Comparison of ENCODE assay signal across 8 cellular contexts in genomic region chr1:234477373-234478151, GRCh38. TPM values are rescaled to one million over a fixed set of nuclear protein-coding genes. Genes with fewer than 3 reads are reported as not detected.
DNase-seq lines count a peak whose midpoint lies in the region; ATAC-seq, FAIRE-seq and TF ChIP-seq lines count a peak whose summit lies in the region.

No MANE protein-coding gene starts in this region.

- peak overlapping the region; percentile 90 for H3K4me3 Mint-ChIP-seq in CD4-positive, alpha-beta T cell
- H3K4me3 Mint-ChIP-seq in endothelial cell (ENCODE audit: unreplicated experiment): peak overlapping the region; percentile 89

- no peaks in the 10 kb centered on the region for H4K20me1 ChIP-seq in OCI-LY1 (ENCODE audit: insufficient read depth, low read length)

- CTCF ChIA-PET in CD4-positive, alpha-beta T cell (lab: Charles Lee): interaction anchor here (0.6 to 2.0 kb wide), 4 partner anchors 9 to 167 kb away, joined by 3 to 8 read pairs (median 4); no protein-coding TSS in a partner anchor

- H3K4me3 ChIP-seq in OCI-LY1 (ENCODE audit: low read depth, low read length, poor library complexity, severe bottlenecking) (peak overlapping the region; percentile 79), neutrophil (ENCODE audit: low read depth in 1 of 2, low read length in 1 of 2) (peak overlapping the region; percentile 60 to 69)

- no peak for TF ChIP-seq CTCF in CD4-positive, alpha-beta T cell (IDR thresholded peaks at IDR 0.05)
- TF ChIP-seq CTCF in OCI-LY1 (IDR thresholded peaks at IDR 0.05; ENCODE audit: low read length) (no peak), endothelial cell (IDR thresholded peaks at IDR 0.05; ENCODE audit: unreplicated experiment) (no peak), neutrophil (IDR thresholded peaks at IDR 0.05) (no peak)

- H2AFZ ChIP-seq in OCI-LY1 (ENCODE audit: low read length): no peak overlapping the region

- no peak for DNase-seq in CD4-positive, alpha-beta T cell
- DNase-seq in endothelial cell (ENCODE audit: low spot score) (no peak), GM12891 (ENCODE audit: insufficient read length, low spot score) (no peak)
- no peak for DNase-seq in activated CD4-positive, CD25-positive, alpha-beta regulatory T cell treated with anti-CD3 and anti-CD28 coated beads, Interleukin-2, amount 50 U/mL, for 72 hours

- 0 out of 2 replicates have a peak, but pooled peaks cover 6% of the 10 kb centered on the region for H3F3A ChIP-seq in OCI-LY1 (ENCODE audit: insufficient read depth, low read length)

- intact Hi-C loops in CD4-positive, alpha-beta T cell (cut with DNase I, micrococcal nuclease): loop anchor here (5.0 to 10.0 kb wide), 3 partner anchors 103 to 1017 kb away; partner anchors contain the start of genes COA6 (in 2 of the 2) and IRF2BP2 (in 1 of the 2)

- no peak for TF ChIP-seq POLR2A in GM12891 (IDR thresholded peaks at IDR 0.05; ENCODE audit: low read depth, low read length)

- no peaks in the 10 kb centered on the region for H3K36me3 Mint-ChIP-seq in CD4-positive, alpha-beta T cell (ENCODE audit: low read depth)
- H3K36me3 Mint-ChIP-seq in endothelial cell (ENCODE audit: low read depth, unreplicated experiment): peaks cover 6% of the 10 kb centered on the region

- no peak for ATAC-seq in CD4-positive, alpha-beta T cell (ENCODE audit: poor library complexity)
- ATAC-seq in GM18909 (IDR thresholded peaks at IDR 0.05; ENCODE audit: poor library complexity, unreplicated experiment) (no peak), HG03342 (IDR thresholded peaks at IDR 0.05; ENCODE audit: unreplicated experiment) (no peak)

- no peaks in the 10 kb centered on the region for H3K9me3 Mint-ChIP-seq in CD4-positive, alpha-beta T cell
- H3K9me3 Mint-ChIP-seq in endothelial cell (ENCODE audit: unreplicated experiment): no peaks in the 10 kb centered on the region

- no peaks in the 10 kb centered on the region for H3K9me3 ChIP-seq in CD4-positive, alpha-beta T cell (ENCODE audit: control insufficient read depth, low read length)
- H3K9me3 ChIP-seq in OCI-LY1 (ENCODE audit: low read length): no peaks in the 10 kb centered on the region
- no peaks in the 10 kb centered on the region for H3K9me3 ChIP-seq in neutrophil

- no peaks in the 10 kb centered on the region for H3K9me2 ChIP-seq in OCI-LY1 (ENCODE audit: low read depth, low read length)

- peak overlapping the region; percentile 83 for H3K4me2 ChIP-seq in OCI-LY1 (ENCODE audit: low read length)

- peaks cover 9% of the 10 kb centered on the region for H3K79me2 ChIP-seq in OCI-LY1 (ENCODE audit: insufficient read depth, low read length)

- no peak for FAIRE-seq in GM12891 (lab: Jason Lieb, UNC)

- peak overlapping the region; percentile 92 for H3K27ac Mint-ChIP-seq in CD4-positive, alpha-beta T cell
- peak overlapping the region; percentile 25 for H3K27ac Mint-ChIP-seq in endothelial cell (ENCODE audit: unreplicated experiment)

- no peaks in the 10 kb centered on the region for H3K27me3 ChIP-seq in CD4-positive, alpha-beta T cell (ENCODE audit: control insufficient read depth, insufficient read depth, low read length)
- H3K27me3 ChIP-seq in OCI-LY1 (ENCODE audit: insufficient read depth, low read length) (no peaks in the 10 kb centered on the region), neutrophil (peaks cover 14% of the 10 kb centered on the region)

- POLR2A ChIA-PET in CD4-positive, alpha-beta T cell (lab: Charles Lee): interaction anchor here (0.6 to 3.2 kb wide), 20 partner anchors 8 to 1439 kb away, joined by 3 to 43 read pairs (median 5); partner anchors contain the start of genes B3GALNT2, COA6, IRF2BP2 and RBM34

- H3K4me1 ChIP-seq in OCI-LY1 (ENCODE audit: insufficient read depth, low read length, severe bottlenecking) (peaks cover 54% of the 10 kb centered on the region), neutrophil (ENCODE audit: control insufficient read depth in 1 of 2, insufficient read depth in 1 of 2, low read depth in 1 of 2, low read length in 1 of 2) (peaks cover 36 to 41% of the 10 kb centered on the region in 2 experiments)

- H3K27me3 Mint-ChIP-seq in CD4-positive, alpha-beta T cell: no peaks in the 10 kb centered on the region
- peaks cover 2% of the 10 kb centered on the region for H3K27me3 Mint-ChIP-seq in endothelial cell (ENCODE audit: unreplicated experiment)

- H3K27ac ChIP-seq in CD4-positive, alpha-beta T cell (ENCODE audit: low read depth, low read length): peak overlapping the region; percentile 45
- H3K27ac ChIP-seq in OCI-LY1 (ENCODE audit: low read depth, low read length, poor library complexity, severe bottlenecking) (peak overlapping the region; percentile 47), neutrophil (no peak overlapping the region)

- peak overlapping the region; percentile 77 for H3K9ac ChIP-seq in OCI-LY1 (ENCODE audit: low read length)

- H3K4me1 Mint-ChIP-seq in CD4-positive, alpha-beta T cell (ENCODE audit: low read depth): peaks cover 56% of the 10 kb centered on the region
- H3K4me1 Mint-ChIP-seq in endothelial cell (ENCODE audit: unreplicated experiment): peaks cover 48% of the 10 kb centered on the region

- no peaks in the 10 kb centered on the region for H3K36me3 ChIP-seq in OCI-LY1 (ENCODE audit: insufficient read depth, low read length)
- no peaks in the 10 kb centered on the region for H3K36me3 ChIP-seq in neutrophil

TF ChIP-seq in GM12891, 5 proteins besides CTCF, POLR2A, EP300 and RAD21:
- TF ChIP-seq POU2F2 (IDR thresholded peaks at IDR 0.05; ENCODE audit: low read depth, low read length): no peak
- TF ChIP-seq TAF1 (IDR thresholded peaks at IDR 0.05; ENCODE audit: low read depth, low read length): no peak

RNA-seq across cellular contexts. Expression of gene TARBP1, which starts 1.4 kb away (rescaled TPM):
- 10 to 100 TPM; 38.4 to 40.9 TPM for total RNA-seq in CD4-positive, alpha-beta T cell
- 39.6 TPM for total RNA-seq in endothelial cell (ENCODE audit: unreplicated experiment)
- 39.6 TPM for polyA plus RNA-seq in GM12891 (2012; ENCODE audit: low read depth, missing spikeins)
